In genomic region chr16:89365044-89365467, GRCh38 we compare ENCODE assay signal across 10 cellular contexts.
A peak's percentile ranks its signal among the peaks of the same experiment; 100 is the strongest.
DNase-seq lines count a peak whose midpoint lies in the region; ATAC-seq, FAIRE-seq and TF ChIP-seq lines count a peak whose summit lies in the region.
"Had no signal": no experiment of that assay in that cellular context is flagged by ENCODE, and none has a peak within 500 bp of the region (broad histone marks: within the 10 kb centered on the region; RNA-seq: fewer than 3 reads in every experiment).

No MANE protein-coding gene starts in this region.

- H2AFZ ChIP-seq in MM.1S (ENCODE audit: low read length), result no peak overlapping the region

- no peaks in the 10 kb centered on the region for H3K36me3 ChIP-seq in MM.1S (replicated peaks; ENCODE audit: insufficient read depth, low read length)

- intact Hi-C loops in left ventricle myocardium superior (cut with micrococcal nuclease), result no loop called here

- H3K4me3 Mint-ChIP-seq in immature natural killer cell, result peak overlapping the region in 3 of 5 donors; percentile 39 to 70 (median 60)

- H3K36me3 Mint-ChIP-seq in immature natural killer cell, result no peaks in the 10 kb centered on the region

- H3K9ac ChIP-seq in MM.1S (ENCODE audit: low read length), result no peak overlapping the region

- TF ChIP-seq POLR2A in GM12892 (IDR thresholded peaks at IDR 0.05; ENCODE audit: low read depth, low read length), result no peak

- FAIRE-seq in GM12892 (lab: Jason Lieb, UNC), result peak; percentile 58

- H3K27ac Mint-ChIP-seq in immature natural killer cell, result peak overlapping the region in 5 of 6 donors; percentile 30 to 88 (median 58)

- H3K9me2 ChIP-seq in MM.1S (replicated peaks; ENCODE audit: insufficient read depth, low read length), result no peaks in the 10 kb centered on the region

- TF ChIP-seq CTCF in VCaP (conservative IDR thresholded peaks at IDR 0.05) (no peak), MM.1S (IDR thresholded peaks at IDR 0.05; ENCODE audit: low read length) (no peak)

- H3K27me3 Mint-ChIP-seq in immature natural killer cell (ENCODE audit: low read depth in 3 of 3), result peaks cover 0 to 14% (median 8%) of the 10 kb centered on the region in 3 donors

- H3K4me2 ChIP-seq in MM.1S (ENCODE audit: low read depth, low read length), result no peak overlapping the region

- peaks cover 96% of the 10 kb centered on the region for H3K79me2 ChIP-seq in MM.1S (ENCODE audit: low read length)

- ATAC-seq in left ventricle myocardium superior, result no peak
- ATAC-seq: left colon had no signal

- no peaks in the 10 kb centered on the region for H3K9me3 Mint-ChIP-seq in immature natural killer cell

- no peaks in the 10 kb centered on the region for H3K4me1 ChIP-seq in MM.1S (ENCODE audit: low read length)

- H3K27ac ChIP-seq in VCaP (peak overlapping the region; percentile 24; the same call in 1 of the 2 replicates), MM.1S (ENCODE audit: low read length) (no peak overlapping the region)

- H3K4me3 ChIP-seq in MM.1S (ENCODE audit: low read length), result no peak overlapping the region

- DNase-seq in AG08395 (ENCODE audit: low spot score) (peak; percentile 40), GM12892 (ENCODE audit: insufficient read length) (no peak), immature natural killer cell (no peak), NCI-H128 (lab: John Stamatoyannopoulos, UW; ENCODE audit: unreplicated experiment) (no peak), medulla oblongata (ENCODE audit: extremely low spot score) (no peak), left ventricle myocardium superior (no peak), MM.1S (no peak)
- DNase-seq: left colon, NCI-H1436 had no signal

- peaks cover 22% of the 10 kb centered on the region for H4K20me1 ChIP-seq in MM.1S (ENCODE audit: insufficient read depth, low read length)

- no peaks in the 10 kb centered on the region for H3K27me3 ChIP-seq in MM.1S (replicated peaks; ENCODE audit: insufficient read depth, low read length)

- peaks cover 95 to 100% of the 10 kb centered on the region in 2 donors for H3K4me1 Mint-ChIP-seq in immature natural killer cell

- H3F3A ChIP-seq in MM.1S (ENCODE audit: insufficient read depth, low read length), result no peaks in the 10 kb centered on the region

- H3K9me3 ChIP-seq in MM.1S (replicated peaks; ENCODE audit: insufficient read depth, low read length), result no peaks in the 10 kb centered on the region
